Comparison of ENCODE assay signal across 11 cellular contexts in genomic region chr18:79458917-79459803, GRCh38.
DNase-seq lines count a peak whose midpoint lies in the region; ATAC-seq, FAIRE-seq and TF ChIP-seq lines count a peak whose summit lies in the region.
"Had no signal": no experiment of that assay in that cellular context is flagged by ENCODE, and none has a peak within 500 bp of the region (broad histone marks: within the 10 kb centered on the region; RNA-seq: fewer than 3 reads in every experiment).

No MANE protein-coding gene starts in this region.

- intact Hi-C loops in prostate gland (cut with DNase I): no loop called here

- H3K9me3 ChIP-seq in right atrium auricular region (no peaks in the 10 kb centered on the region), prostate gland (no peaks in the 10 kb centered on the region)

- POLR2A ChIA-PET in RWPE1 (lab: Yijun Ruan, JAX; ENCODE audit: low non-redundant PET): no interaction called here

- CTCF ChIA-PET in RWPE1 (lab: Yijun Ruan, JAX): interaction anchor here (0.6 kb wide), 1 partner anchor 116 kb away, joined by 3 read pairs; no protein-coding TSS in a partner anchor

- H3K36me3 ChIP-seq in right atrium auricular region: peaks cover 25% of the 10 kb centered on the region
- peaks cover 7% of the 10 kb centered on the region for H3K36me3 ChIP-seq in rectal smooth muscle tissue (ENCODE audit: control insufficient read depth, insufficient read depth, low read length)
- H3K36me3 ChIP-seq in prostate gland: no peaks in the 10 kb centered on the region

- no peak for TF ChIP-seq POLR2A in GM12891 (IDR thresholded peaks at IDR 0.05; ENCODE audit: low read depth, low read length)
- no peak for TF ChIP-seq POLR2A in prostate gland (IDR thresholded peaks at IDR 0.05)

- no peak for ATAC-seq in GM21619 (IDR thresholded peaks at IDR 0.05; ENCODE audit: unreplicated experiment)

- whole genome bisulfite sequencing in prostate gland: 91% methylated on average over 40 of the region's 40 CpGs

- no peak for TF ChIP-seq CTCF in RWPE1 (conservative IDR thresholded peaks at IDR 0.05; ENCODE audit: low read depth)
- TF ChIP-seq CTCF in right atrium auricular region (IDR thresholded peaks at IDR 0.05): no peak
- TF ChIP-seq CTCF in prostate gland (IDR thresholded peaks at IDR 0.05): no peak

- H3K9ac ChIP-seq in rectal smooth muscle tissue (ENCODE audit: low read length): no peak overlapping the region

- peaks cover 0 to 38% of the 10 kb centered on the region in 2 donors for H3K4me1 ChIP-seq in right atrium auricular region
- peaks cover 7% of the 10 kb centered on the region for H3K4me1 ChIP-seq in rectal smooth muscle tissue (ENCODE audit: control insufficient read depth, insufficient read depth, low read length)
- H3K4me1 ChIP-seq in prostate gland (replicated peaks): peaks cover under 1% of the 10 kb centered on the region

- H3K4me3 ChIP-seq in right atrium auricular region (peak overlapping the region in 1 of 2 donors; percentile 31), rectal smooth muscle tissue (ENCODE audit: low read length) (peak overlapping the region; percentile 10), prostate gland (no peak overlapping the region)

- FAIRE-seq in GM12891 (lab: Jason Lieb, UNC): peak; percentile 50

- H3K27ac ChIP-seq in RWPE1: peak overlapping the region; percentile 69
- peak overlapping the region; percentile 73 to 80 for H3K27ac ChIP-seq in right atrium auricular region
- H3K27ac ChIP-seq in rectal smooth muscle tissue (ENCODE audit: low read depth, low read length): peak overlapping the region; percentile 33
- no peak overlapping the region for H3K27ac ChIP-seq in prostate gland

- no peaks in the 10 kb centered on the region for H3K27me3 ChIP-seq in right atrium auricular region
- H3K27me3 ChIP-seq in rectal smooth muscle tissue (ENCODE audit: control insufficient read depth, insufficient read depth, low read length): no peaks in the 10 kb centered on the region
- no peaks in the 10 kb centered on the region for H3K27me3 ChIP-seq in prostate gland (replicated peaks; ENCODE audit: insufficient read depth)
- H3K27me3 ChIP-seq: dorsolateral prefrontal cortex had no signal

- DNase-seq in GM12891 (ENCODE audit: insufficient read length, low spot score) (no peak), RWPE1 (ENCODE audit: low spot score) (no peak), right atrium auricular region (ENCODE audit: low spot score) (no peak), prostate gland (ENCODE audit: low spot score) (no peak), KG1 (lab: John Stamatoyannopoulos, UW) (no peak), NCI-H1092 (lab: John Stamatoyannopoulos, UW) (no peak)
- DNase-seq: activated CD8-positive, alpha-beta memory T cell treated with anti-CD3 and anti-CD28 coated beads, Interleukin-2, amount 50 U/mL, for 4 hours; GOT3 had no signal

TF ChIP-seq in GM12891, 5 proteins besides CTCF, POLR2A, EP300 and RAD21:
- TF ChIP-seq POLR2AphosphoS5 (IDR thresholded peaks at IDR 0.05; ENCODE audit: low read depth, low read length) (no peak), POU2F2 (IDR thresholded peaks at IDR 0.05; ENCODE audit: low read depth, low read length) (no peak), SPI1 (IDR thresholded peaks at IDR 0.05; ENCODE audit: low read depth, low read length) (no peak), TAF1 (IDR thresholded peaks at IDR 0.05; ENCODE audit: low read depth, low read length) (no peak), PAX5 (IDR thresholded peaks at IDR 0.05; ENCODE audit: insufficient read depth, low read length, severe bottlenecking) (no peak)

Comparison
In these comparisons a context has a peak if more than half of its experiments do, and no peak if none do; other contexts are left out.
1. H3K27ac ChIP-seq: peak in RWPE1 (single experiment), right atrium auricular region (2 of 2) and rectal smooth muscle tissue (single experiment); none in prostate gland (0 of 2).